Comparison of ENCODE assay signal across 13 cellular contexts in genomic region chr11:11969380-11970215, GRCh38. TPM values are rescaled to one million over a fixed set of nuclear protein-coding genes. Genes with fewer than 3 reads are reported as not detected.
DNase-seq lines count a peak whose midpoint lies in the region; ATAC-seq and TF ChIP-seq lines count a peak whose summit lies in the region.
"Had no signal": no experiment of that assay in that cellular context is flagged by ENCODE, and none has a peak within 500 bp of the region (broad histone marks: within the 10 kb centered on the region; RNA-seq: fewer than 3 reads in every experiment).

No MANE protein-coding gene starts in this region.

- H3K9ac ChIP-seq in fibroblast of lung (ENCODE audit: insufficient read depth, low read length): no peak overlapping the region

- intact Hi-C loops in breast epithelium (cut with DNase I; ENCODE audit: low total_unique reads): no loop called here

- H3K36me3 ChIP-seq in fibroblast of lung (ENCODE audit: control insufficient read depth, insufficient read depth, low read length) (peaks cover 26% of the 10 kb centered on the region), lung (ENCODE audit: control insufficient read depth in 2 of 2, insufficient read depth in 2 of 2, low read length in 2 of 2) (no peaks in the 10 kb centered on the region), breast epithelium (no peaks in the 10 kb centered on the region)

- no peaks in the 10 kb centered on the region for H3K9me3 ChIP-seq in fibroblast of lung (ENCODE audit: control insufficient read depth, insufficient read depth, low read depth, low read length)
- H3K9me3 ChIP-seq in lung (ENCODE audit: control insufficient read depth in 2 of 2, insufficient read depth in 1 of 2, low read length in 1 of 2): no peaks in the 10 kb centered on the region
- no peaks in the 10 kb centered on the region for H3K9me3 ChIP-seq in breast epithelium
- H3K9me3 ChIP-seq: adrenal gland had no signal

- H3K79me2 ChIP-seq in fibroblast of lung (ENCODE audit: control insufficient read depth, insufficient read depth, low read length): peaks cover 10% of the 10 kb centered on the region

- POLR2A ChIA-PET in RWPE1 (lab: Yijun Ruan, JAX; ENCODE audit: low non-redundant PET): no interaction called here

- H3K4me1 ChIP-seq in fibroblast of lung (ENCODE audit: control insufficient read depth, extremely low read depth, insufficient read depth, low read length): peaks cover 35% of the 10 kb centered on the region
- peaks cover 18 to 19% of the 10 kb centered on the region in 2 donors for H3K4me1 ChIP-seq in lung (ENCODE audit: control insufficient read depth in 2 of 2, insufficient read depth in 2 of 2, low read length in 2 of 2)
- peaks cover 2 to 8% of the 10 kb centered on the region in 2 donors for H3K4me1 ChIP-seq in breast epithelium

- H3K27me3 ChIP-seq in fibroblast of lung (ENCODE audit: control insufficient read depth, insufficient read depth, low read length): no peaks in the 10 kb centered on the region
- H3K27me3 ChIP-seq in lung (ENCODE audit: control insufficient read depth, insufficient read depth): no peaks in the 10 kb centered on the region
- H3K27me3 ChIP-seq in breast epithelium: no peaks in the 10 kb centered on the region
- H3K27me3 ChIP-seq: adrenal gland had no signal

- TF ChIP-seq CTCF in RWPE1 (conservative IDR thresholded peaks at IDR 0.05; ENCODE audit: low read depth): no peak
- no peak for TF ChIP-seq CTCF in fibroblast of lung (conservative IDR thresholded peaks at IDR 0.05 in 1 of 2, IDR thresholded peaks at IDR 0.05 in 1 of 2; ENCODE audit: low read depth in 1 of 2, low read length in 2 of 2)
- no peak for TF ChIP-seq CTCF in lung (IDR thresholded peaks at IDR 0.05; ENCODE audit: control extremely low read depth, extremely low read depth)
- TF ChIP-seq CTCF in breast epithelium (IDR thresholded peaks at IDR 0.05): no peak

- H2AFZ ChIP-seq in fibroblast of lung (ENCODE audit: low read length): no peak overlapping the region

- DNase-seq in RWPE1 (ENCODE audit: low spot score) (no peak), fibroblast of lung (ENCODE audit: low read depth in 2 of 2) (no peak), lung (ENCODE audit: low spot score) (peak; percentile 16), epidermal melanocyte (ENCODE audit: insufficient read length, low spot score) (no peak), breast epithelium (ENCODE audit: low spot score in 2 of 2) (no peak), T-helper 2 cell (no peak)
- DNase-seq: adrenal gland, kidney glomerular epithelial cell, NCI-H345 had no signal

- 94% methylated on average over 19 of the region's 19 CpGs for WGBS in lung, 2 donors

- no peak for TF ChIP-seq POLR2A in breast epithelium (IDR thresholded peaks at IDR 0.05)

- CTCF ChIA-PET in RWPE1 (lab: Yijun Ruan, JAX): no interaction called here

- no peaks in the 10 kb centered on the region for H4K20me1 ChIP-seq in fibroblast of lung (ENCODE audit: control insufficient read depth, extremely low read depth, insufficient read depth, low read length)

- H3K27ac ChIP-seq in RWPE1 (peak overlapping the region; percentile 55), fibroblast of lung (ENCODE audit: insufficient read depth, low read length) (peak overlapping the region; percentile 75), lung (ENCODE audit: low read depth in 1 of 2, low read length in 1 of 2) (no peak overlapping the region), skin epidermis (peak overlapping the region in 12 of 21 experiments; percentile 1 to 58 (median 40)), breast epithelium (peak overlapping the region in 1 of 2 donors; percentile 66)

- ATAC-seq in lung (ENCODE audit: insufficient read depth, low FRiP score): no peak
- ATAC-seq in HG03442 (IDR thresholded peaks at IDR 0.05; ENCODE audit: unreplicated experiment): no peak

- H3K4me2 ChIP-seq in fibroblast of lung (ENCODE audit: extremely low read depth, insufficient read depth, low read length): peak overlapping the region; percentile 23

- H3K4me3 ChIP-seq in fibroblast of lung (replicated peaks in 1 of 4; ENCODE audit: control extremely low read depth in 1 of 4, insufficient read depth in 1 of 4, low read depth in 3 of 4, low read length in 4 of 4) (no peak overlapping the region), lung (no peak overlapping the region), skin epidermis (no peak overlapping the region), breast epithelium (no peak overlapping the region)
- H3K4me3 ChIP-seq: adrenal gland had no signal

RNA-seq across cellular contexts. Expression of gene DKK3, which starts 38.8 kb away (rescaled TPM):
- total RNA-seq in fibroblast of lung: 387 and 1,064 TPM in 2 replicates
- 1,283 and 1,566 TPM in 2 replicates for polyA plus RNA-seq in fibroblast of lung
- polyA plus RNA-seq in fibroblast of lung (2012): 748 and 845 TPM in 2 replicates
- 440 and 622 TPM in 2 replicates for polyA minus RNA-seq in fibroblast of lung (ENCODE audit: low replicate concordance)
- 100 to 1,000 TPM; 115 to 121 TPM for total RNA-seq in lung
- polyA plus RNA-seq in lung: 10 to 100 TPM; 45.3 to 74.4 TPM
- total RNA-seq in breast epithelium: 10 to 100 TPM; 18.2 to 88.5 (median 87.1) TPM
- total RNA-seq: activated T-helper 2 cell treated with anti-CD3 and anti-CD28 coated beads, Interferon-gamma antibody, Interleukin-2, Interleukin-4, amounts not matched to agents 10 μg/mL and 5 μg/mL and 100 μg/mL, durations not matched to agents 14 hours and 24 hours and 36 hours; T-helper 1 cell treated with Interleukin-12 subunit alpha and Interleukin-12 subunit beta and Interleukin-4 antibody, amounts not matched to agents 30 ng/mL and 1 ng/mL, for 36 hours had no signal

Comparison
In these comparisons a context has a peak if more than half of its experiments do, and no peak if none do; other contexts are left out.
1. H3K27ac ChIP-seq: peak in RWPE1 (single experiment), fibroblast of lung (single experiment) and skin epidermis (12 of 21); none in lung (0 of 2).